In the genomic region with DNA sequence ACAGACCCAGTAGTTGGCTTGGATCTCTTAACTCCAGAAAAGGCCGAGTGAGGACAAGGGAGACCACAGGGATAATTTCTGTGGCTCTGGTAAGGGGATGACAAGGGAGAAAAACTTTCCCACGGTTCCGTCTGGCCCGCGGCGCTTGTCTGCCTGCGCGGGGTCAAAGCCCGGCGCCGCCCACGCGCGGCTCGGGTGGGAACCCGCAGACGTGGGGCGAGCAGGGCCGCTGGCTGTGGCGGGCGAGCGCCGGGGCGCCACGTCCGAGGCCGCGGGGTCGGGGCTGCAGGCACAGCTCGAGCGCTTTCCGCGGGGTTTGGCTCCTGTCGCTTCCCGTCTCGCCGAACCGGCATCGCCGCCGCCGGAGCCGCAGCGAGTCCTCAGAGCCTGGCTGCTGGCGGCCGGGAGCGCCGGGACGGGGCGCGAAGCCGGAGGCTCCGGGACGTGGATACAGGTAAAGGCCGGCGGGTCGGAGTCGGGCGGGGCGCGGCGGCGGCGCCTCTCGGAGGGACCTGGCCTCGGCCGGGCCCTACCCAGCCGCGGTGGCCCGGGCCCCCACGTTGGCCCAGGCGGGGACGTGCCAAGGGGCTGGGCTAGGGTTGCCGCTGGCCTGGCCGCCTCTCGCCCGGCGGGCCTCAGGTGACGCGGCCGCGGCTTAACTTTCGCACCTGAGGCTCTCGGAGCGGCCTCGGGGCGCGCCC, we compare ENCODE assay signal across 1 cellular context.
TF ChIP-seq lines count a peak whose summit lies in the region.

A gene with protein sequence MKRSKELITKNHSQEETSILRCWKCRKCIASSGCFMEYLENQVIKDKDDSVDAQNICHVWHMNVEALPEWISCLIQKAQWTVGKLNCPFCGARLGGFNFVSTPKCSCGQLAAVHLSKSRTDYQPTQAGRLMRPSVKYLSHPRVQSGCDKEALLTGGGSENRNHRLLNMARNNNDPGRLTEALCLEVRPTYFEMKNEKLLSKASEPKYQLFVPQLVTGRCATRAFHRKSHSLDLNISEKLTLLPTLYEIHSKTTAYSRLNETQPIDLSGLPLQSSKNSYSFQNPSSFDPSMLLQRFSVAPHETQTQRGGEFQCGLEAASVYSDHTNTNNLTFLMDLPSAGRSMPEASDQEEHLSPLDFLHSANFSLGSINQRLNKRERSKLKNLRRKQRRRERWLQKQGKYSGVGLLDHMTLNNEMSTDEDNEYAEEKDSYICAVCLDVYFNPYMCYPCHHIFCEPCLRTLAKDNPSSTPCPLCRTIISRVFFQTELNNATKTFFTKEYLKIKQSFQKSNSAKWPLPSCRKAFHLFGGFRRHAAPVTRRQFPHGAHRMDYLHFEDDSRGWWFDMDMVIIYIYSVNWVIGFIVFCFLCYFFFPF (plus strand): TSS at position 344 of the 701 bp plus-strand sequence. CDS start 34,965 bp downstream, outside the sequence.

TF ChIP-seq in GM12878, 131 proteins besides CTCF, POLR2A, EP300 and RAD21 (continued from another document and continues in another):
- TF ChIP-seq SREBF2 (IDR thresholded peaks at IDR 0.05; ENCODE audit: low read length) (no peak), CBX3 (IDR thresholded peaks at IDR 0.05; ENCODE audit: borderline replicate concordance, low read depth) (no peak), SMAD5 (IDR thresholded peaks at IDR 0.05; ENCODE audit: low read depth) (no peak), CBX5 (IDR thresholded peaks at IDR 0.05; ENCODE audit: low read depth) (no peak), WRNIP1 (IDR thresholded peaks at IDR 0.05; ENCODE audit: borderline replicate concordance, low read depth, low read length) (no peak), GATAD2B (conservative IDR thresholded peaks at IDR 0.05; ENCODE audit: low read depth) (peak; percentile 60; the same call in 1 of the 2 replicates), JUND (IDR thresholded peaks at IDR 0.05; ENCODE audit: low read depth, low read length) (no peak), CREM (IDR thresholded peaks at IDR 0.05; ENCODE audit: low read depth) (no peak), TAF1 (IDR thresholded peaks at IDR 0.05; ENCODE audit: borderline replicate concordance, low read depth, low read length) (no peak), NBN (IDR thresholded peaks at IDR 0.05) (no peak), SUPT20H (IDR thresholded peaks at IDR 0.05; ENCODE audit: borderline replicate concordance, control insufficient read depth, low read depth, low read length) (no peak), MXI1 (IDR thresholded peaks at IDR 0.05; ENCODE audit: low read depth, low read length) (no peak), RFX5 (IDR thresholded peaks at IDR 0.05; ENCODE audit: low read depth, low read length) (no peak), ZNF622 (IDR thresholded peaks at IDR 0.05) (no peak), POU2F2 (IDR thresholded peaks at IDR 0.05; ENCODE audit: borderline replicate concordance, low read depth, low read length) (no peak), IRF4 (IDR thresholded peaks at IDR 0.05; ENCODE audit: low read depth, low read length) (no peak), HDAC6 (IDR thresholded peaks at IDR 0.05; ENCODE audit: unreplicated experiment) (no peak), TCF3 (IDR thresholded peaks at IDR 0.05; ENCODE audit: borderline replicate concordance, insufficient read depth, low read depth, low read length) (no peak), SRF (IDR thresholded peaks at IDR 0.05; ENCODE audit: low read depth in 2 of 2, low read length in 2 of 2) (no peak), ZZZ3 (IDR thresholded peaks at IDR 0.05; ENCODE audit: control insufficient read depth, insufficient read length, low read depth) (no peak), EZH2 (IDR thresholded peaks at IDR 0.05; ENCODE audit: borderline replicate concordance, control insufficient read depth, low read depth, low read length) (no peak), YBX1 (IDR thresholded peaks at IDR 0.05) (no peak), SIN3A (IDR thresholded peaks at IDR 0.05; ENCODE audit: low read depth, low read length) (0 out of 2 replicates have a peak, but pooled peaks have one; percentile 34), STAT3 (IDR thresholded peaks at IDR 0.05; ENCODE audit: low read depth, low read length) (no peak), RBBP5 (conservative IDR thresholded peaks at IDR 0.05) (no peak), RCOR1 (conservative IDR thresholded peaks at IDR 0.05; ENCODE audit: low read depth, low read length) (no peak), GABPA (IDR thresholded peaks at IDR 0.05; ENCODE audit: low read depth) (no peak), SREBF1 (IDR thresholded peaks at IDR 0.05; ENCODE audit: low read length) (no peak), EGR1 (IDR thresholded peaks at IDR 0.05; ENCODE audit: borderline replicate concordance in 1 of 2, low read depth in 2 of 2, low read length in 2 of 2) (no peak), NR2F1 (conservative IDR thresholded peaks at IDR 0.05) (peak; percentile 62; the same call in 1 of the 2 replicates), RAD51 (IDR thresholded peaks at IDR 0.05) (no peak), EED (IDR thresholded peaks at IDR 0.05; ENCODE audit: low read depth) (no peak), IKZF1 (conservative IDR thresholded peaks at IDR 0.05) (peak; percentile 66), MTA3 (IDR thresholded peaks at IDR 0.05; ENCODE audit: borderline replicate concordance, low read length) (no peak), BACH1 (IDR thresholded peaks at IDR 0.05; ENCODE audit: borderline replicate concordance) (no peak), MTA2 (IDR thresholded peaks at IDR 0.05; ENCODE audit: low read depth) (no peak), NFXL1 (IDR thresholded peaks at IDR 0.05; ENCODE audit: borderline replicate concordance) (no peak)
- TF ChIP-seq, protein P1, sequence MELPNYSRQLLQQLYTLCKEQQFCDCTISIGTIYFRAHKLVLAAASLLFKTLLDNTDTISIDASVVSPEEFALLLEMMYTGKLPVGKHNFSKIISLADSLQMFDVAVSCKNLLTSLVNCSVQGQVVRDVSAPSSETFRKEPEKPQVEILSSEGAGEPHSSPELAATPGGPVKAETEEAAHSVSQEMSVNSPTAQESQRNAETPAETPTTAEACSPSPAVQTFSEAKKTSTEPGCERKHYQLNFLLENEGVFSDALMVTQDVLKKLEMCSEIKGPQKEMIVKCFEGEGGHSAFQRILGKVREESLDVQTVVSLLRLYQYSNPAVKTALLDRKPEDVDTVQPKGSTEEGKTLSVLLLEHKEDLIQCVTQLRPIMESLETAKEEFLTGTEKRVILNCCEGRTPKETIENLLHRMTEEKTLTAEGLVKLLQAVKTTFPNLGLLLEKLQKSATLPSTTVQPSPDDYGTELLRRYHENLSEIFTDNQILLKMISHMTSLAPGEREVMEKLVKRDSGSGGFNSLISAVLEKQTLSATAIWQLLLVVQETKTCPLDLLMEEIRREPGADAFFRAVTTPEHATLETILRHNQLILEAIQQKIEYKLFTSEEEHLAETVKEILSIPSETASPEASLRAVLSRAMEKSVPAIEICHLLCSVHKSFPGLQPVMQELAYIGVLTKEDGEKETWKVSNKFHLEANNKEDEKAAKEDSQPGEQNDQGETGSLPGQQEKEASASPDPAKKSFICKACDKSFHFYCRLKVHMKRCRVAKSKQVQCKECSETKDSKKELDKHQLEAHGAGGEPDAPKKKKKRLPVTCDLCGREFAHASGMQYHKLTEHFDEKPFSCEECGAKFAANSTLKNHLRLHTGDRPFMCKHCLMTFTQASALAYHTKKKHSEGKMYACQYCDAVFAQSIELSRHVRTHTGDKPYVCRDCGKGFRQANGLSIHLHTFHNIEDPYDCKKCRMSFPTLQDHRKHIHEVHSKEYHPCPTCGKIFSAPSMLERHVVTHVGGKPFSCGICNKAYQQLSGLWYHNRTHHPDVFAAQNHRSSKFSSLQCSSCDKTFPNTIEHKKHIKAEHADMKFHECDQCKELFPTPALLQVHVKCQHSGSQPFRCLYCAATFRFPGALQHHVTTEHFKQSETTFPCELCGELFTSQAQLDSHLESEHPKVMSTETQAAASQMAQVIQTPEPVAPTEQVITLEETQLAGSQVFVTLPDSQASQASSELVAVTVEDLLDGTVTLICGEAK (IDR thresholded peaks at IDR 0.05; ENCODE audit: borderline replicate concordance): no peak
- TF ChIP-seq, protein P2, sequence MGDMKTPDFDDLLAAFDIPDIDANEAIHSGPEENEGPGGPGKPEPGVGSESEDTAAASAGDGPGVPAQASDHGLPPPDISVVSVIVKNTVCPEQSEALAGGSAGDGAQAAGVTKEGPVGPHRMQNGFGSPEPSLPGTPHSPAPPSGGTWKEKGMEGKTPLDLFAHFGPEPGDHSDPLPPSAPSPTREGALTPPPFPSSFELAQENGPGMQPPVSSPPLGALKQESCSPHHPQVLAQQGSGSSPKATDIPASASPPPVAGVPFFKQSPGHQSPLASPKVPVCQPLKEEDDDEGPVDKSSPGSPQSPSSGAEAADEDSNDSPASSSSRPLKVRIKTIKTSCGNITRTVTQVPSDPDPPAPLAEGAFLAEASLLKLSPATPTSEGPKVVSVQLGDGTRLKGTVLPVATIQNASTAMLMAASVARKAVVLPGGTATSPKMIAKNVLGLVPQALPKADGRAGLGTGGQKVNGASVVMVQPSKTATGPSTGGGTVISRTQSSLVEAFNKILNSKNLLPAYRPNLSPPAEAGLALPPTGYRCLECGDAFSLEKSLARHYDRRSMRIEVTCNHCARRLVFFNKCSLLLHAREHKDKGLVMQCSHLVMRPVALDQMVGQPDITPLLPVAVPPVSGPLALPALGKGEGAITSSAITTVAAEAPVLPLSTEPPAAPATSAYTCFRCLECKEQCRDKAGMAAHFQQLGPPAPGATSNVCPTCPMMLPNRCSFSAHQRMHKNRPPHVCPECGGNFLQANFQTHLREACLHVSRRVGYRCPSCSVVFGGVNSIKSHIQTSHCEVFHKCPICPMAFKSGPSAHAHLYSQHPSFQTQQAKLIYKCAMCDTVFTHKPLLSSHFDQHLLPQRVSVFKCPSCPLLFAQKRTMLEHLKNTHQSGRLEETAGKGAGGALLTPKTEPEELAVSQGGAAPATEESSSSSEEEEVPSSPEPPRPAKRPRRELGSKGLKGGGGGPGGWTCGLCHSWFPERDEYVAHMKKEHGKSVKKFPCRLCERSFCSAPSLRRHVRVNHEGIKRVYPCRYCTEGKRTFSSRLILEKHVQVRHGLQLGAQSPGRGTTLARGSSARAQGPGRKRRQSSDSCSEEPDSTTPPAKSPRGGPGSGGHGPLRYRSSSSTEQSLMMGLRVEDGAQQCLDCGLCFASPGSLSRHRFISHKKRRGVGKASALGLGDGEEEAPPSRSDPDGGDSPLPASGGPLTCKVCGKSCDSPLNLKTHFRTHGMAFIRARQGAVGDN (IDR thresholded peaks at IDR 0.05): peak; percentile 52
- TF ChIP-seq, protein P3, sequence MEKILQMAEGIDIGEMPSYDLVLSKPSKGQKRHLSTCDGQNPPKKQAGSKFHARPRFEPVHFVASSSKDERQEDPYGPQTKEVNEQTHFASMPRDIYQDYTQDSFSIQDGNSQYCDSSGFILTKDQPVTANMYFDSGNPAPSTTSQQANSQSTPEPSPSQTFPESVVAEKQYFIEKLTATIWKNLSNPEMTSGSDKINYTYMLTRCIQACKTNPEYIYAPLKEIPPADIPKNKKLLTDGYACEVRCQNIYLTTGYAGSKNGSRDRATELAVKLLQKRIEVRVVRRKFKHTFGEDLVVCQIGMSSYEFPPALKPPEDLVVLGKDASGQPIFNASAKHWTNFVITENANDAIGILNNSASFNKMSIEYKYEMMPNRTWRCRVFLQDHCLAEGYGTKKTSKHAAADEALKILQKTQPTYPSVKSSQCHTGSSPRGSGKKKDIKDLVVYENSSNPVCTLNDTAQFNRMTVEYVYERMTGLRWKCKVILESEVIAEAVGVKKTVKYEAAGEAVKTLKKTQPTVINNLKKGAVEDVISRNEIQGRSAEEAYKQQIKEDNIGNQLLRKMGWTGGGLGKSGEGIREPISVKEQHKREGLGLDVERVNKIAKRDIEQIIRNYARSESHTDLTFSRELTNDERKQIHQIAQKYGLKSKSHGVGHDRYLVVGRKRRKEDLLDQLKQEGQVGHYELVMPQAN (conservative IDR thresholded peaks at IDR 0.05): no peak
- TF ChIP-seq, protein P4, sequence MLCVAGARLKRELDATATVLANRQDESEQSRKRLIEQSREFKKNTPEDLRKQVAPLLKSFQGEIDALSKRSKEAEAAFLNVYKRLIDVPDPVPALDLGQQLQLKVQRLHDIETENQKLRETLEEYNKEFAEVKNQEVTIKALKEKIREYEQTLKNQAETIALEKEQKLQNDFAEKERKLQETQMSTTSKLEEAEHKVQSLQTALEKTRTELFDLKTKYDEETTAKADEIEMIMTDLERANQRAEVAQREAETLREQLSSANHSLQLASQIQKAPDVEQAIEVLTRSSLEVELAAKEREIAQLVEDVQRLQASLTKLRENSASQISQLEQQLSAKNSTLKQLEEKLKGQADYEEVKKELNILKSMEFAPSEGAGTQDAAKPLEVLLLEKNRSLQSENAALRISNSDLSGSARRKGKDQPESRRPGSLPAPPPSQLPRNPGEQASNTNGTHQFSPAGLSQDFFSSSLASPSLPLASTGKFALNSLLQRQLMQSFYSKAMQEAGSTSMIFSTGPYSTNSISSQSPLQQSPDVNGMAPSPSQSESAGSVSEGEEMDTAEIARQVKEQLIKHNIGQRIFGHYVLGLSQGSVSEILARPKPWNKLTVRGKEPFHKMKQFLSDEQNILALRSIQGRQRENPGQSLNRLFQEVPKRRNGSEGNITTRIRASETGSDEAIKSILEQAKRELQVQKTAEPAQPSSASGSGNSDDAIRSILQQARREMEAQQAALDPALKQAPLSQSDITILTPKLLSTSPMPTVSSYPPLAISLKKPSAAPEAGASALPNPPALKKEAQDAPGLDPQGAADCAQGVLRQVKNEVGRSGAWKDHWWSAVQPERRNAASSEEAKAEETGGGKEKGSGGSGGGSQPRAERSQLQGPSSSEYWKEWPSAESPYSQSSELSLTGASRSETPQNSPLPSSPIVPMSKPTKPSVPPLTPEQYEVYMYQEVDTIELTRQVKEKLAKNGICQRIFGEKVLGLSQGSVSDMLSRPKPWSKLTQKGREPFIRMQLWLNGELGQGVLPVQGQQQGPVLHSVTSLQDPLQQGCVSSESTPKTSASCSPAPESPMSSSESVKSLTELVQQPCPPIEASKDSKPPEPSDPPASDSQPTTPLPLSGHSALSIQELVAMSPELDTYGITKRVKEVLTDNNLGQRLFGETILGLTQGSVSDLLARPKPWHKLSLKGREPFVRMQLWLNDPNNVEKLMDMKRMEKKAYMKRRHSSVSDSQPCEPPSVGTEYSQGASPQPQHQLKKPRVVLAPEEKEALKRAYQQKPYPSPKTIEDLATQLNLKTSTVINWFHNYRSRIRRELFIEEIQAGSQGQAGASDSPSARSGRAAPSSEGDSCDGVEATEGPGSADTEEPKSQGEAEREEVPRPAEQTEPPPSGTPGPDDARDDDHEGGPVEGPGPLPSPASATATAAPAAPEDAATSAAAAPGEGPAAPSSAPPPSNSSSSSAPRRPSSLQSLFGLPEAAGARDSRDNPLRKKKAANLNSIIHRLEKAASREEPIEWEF (IDR thresholded peaks at IDR 0.05; ENCODE audit: insufficient replicate concordance, low read depth, low read length): no peak
- TF ChIP-seq, protein P5, sequence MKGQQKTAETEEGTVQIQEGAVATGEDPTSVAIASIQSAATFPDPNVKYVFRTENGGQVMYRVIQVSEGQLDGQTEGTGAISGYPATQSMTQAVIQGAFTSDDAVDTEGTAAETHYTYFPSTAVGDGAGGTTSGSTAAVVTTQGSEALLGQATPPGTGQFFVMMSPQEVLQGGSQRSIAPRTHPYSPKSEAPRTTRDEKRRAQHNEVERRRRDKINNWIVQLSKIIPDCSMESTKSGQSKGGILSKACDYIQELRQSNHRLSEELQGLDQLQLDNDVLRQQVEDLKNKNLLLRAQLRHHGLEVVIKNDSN (IDR thresholded peaks at IDR 0.05; ENCODE audit: borderline replicate concordance, extremely low read length, insufficient read depth, low read depth, low read length): no peak
